In genomic region chr10:90222372-90222771, GRCh38 we compare ENCODE assay signal across 14 cellular contexts.
DNase-seq lines count a peak whose midpoint lies in the region; ATAC-seq and TF ChIP-seq lines count a peak whose summit lies in the region.
"Had no signal": no experiment of that assay in that cellular context is flagged by ENCODE, and none has a peak within 500 bp of the region (broad histone marks: within the 10 kb centered on the region; RNA-seq: fewer than 3 reads in every experiment).

No MANE protein-coding gene starts in this region.

- H3K27me3 ChIP-seq in trophoblast cell (ENCODE audit: insufficient read depth, low read length) = no peaks in the 10 kb centered on the region
- no peaks in the 10 kb centered on the region for H3K27me3 ChIP-seq in gastrocnemius medialis

- no peak overlapping the region for H3K18ac ChIP-seq in trophoblast cell (ENCODE audit: low read length)

- DNase-seq in H4 (ENCODE audit: low spot score) (peak; percentile 58), SK-N-DZ (ENCODE audit: low spot score) (peak; percentile 86), fibroblast of mammary gland (ENCODE audit: low read depth) (peak; percentile 92), trophoblast cell (peak; percentile 59 to 92), gastrocnemius medialis (no peak), KG1 (lab: John Stamatoyannopoulos, UW) (no peak), GM19240 (ENCODE audit: insufficient read length, low spot score) (no peak)
- DNase-seq: activated CD4-positive, CD25-positive, alpha-beta regulatory T cell; activated T-cell treated with anti-CD3 and anti-CD28 coated beads, Interleukin-2, amount 50 U/mL, for 48 hours; CD4-positive, alpha-beta T cell; kidney; NCI-H1417; NCI-H526 treated with DMSO at 0.1 percent for 48 hours had no signal

- no peak overlapping the region for H3K9ac ChIP-seq in trophoblast cell (ENCODE audit: low read length)

- H3K9me3 ChIP-seq in trophoblast cell (ENCODE audit: insufficient read depth, low read depth, low read length) (no peaks in the 10 kb centered on the region), gastrocnemius medialis (no peaks in the 10 kb centered on the region)

- TF ChIP-seq POLR2A in gastrocnemius medialis (IDR thresholded peaks at IDR 0.05) = no peak

- peaks cover 2% of the 10 kb centered on the region for H3K79me2 ChIP-seq in trophoblast cell (ENCODE audit: control insufficient read depth, insufficient read depth, low read length, poor library complexity)

- H3K27ac ChIP-seq in trophoblast cell (ENCODE audit: low read depth, low read length) (peak overlapping the region; percentile 52), gastrocnemius medialis (no peak overlapping the region)

- no peak overlapping the region for H4K12ac ChIP-seq in trophoblast cell (ENCODE audit: low read depth, low read length)

- no CpG with 5 or more reads among the region's 4 CpGs for WGBS in trophoblast cell (ENCODE audit: extremely low coverage, insufficient coverage, insufficient read length)

- H3K4me3 ChIP-seq in fibroblast of mammary gland (ENCODE audit: control insufficient read depth, low read depth, low read length) = no peak overlapping the region
- H3K4me3 ChIP-seq in trophoblast cell (ENCODE audit: low read depth, low read length) = no peak overlapping the region
- H3K4me3 ChIP-seq in gastrocnemius medialis = no peak overlapping the region

- in situ Hi-C loops in gastrocnemius medialis (cut with MboI; ENCODE audit: low sequenced_read_pairs in 4 of 4) = no loop called here

- no peak overlapping the region for H4K8ac ChIP-seq in trophoblast cell (ENCODE audit: low read depth, low read length)

- H2AK5ac ChIP-seq in trophoblast cell (ENCODE audit: low read length) = no peak overlapping the region

- no peak overlapping the region for H3K4me2 ChIP-seq in trophoblast cell (ENCODE audit: low read length)

- H3K4ac ChIP-seq in trophoblast cell (ENCODE audit: low read depth, low read length) = no peak overlapping the region

- H3K23ac ChIP-seq in trophoblast cell (ENCODE audit: low read length) = no peak overlapping the region

- no peak overlapping the region for H2BK12ac ChIP-seq in trophoblast cell (ENCODE audit: low read length)

- peaks cover 4 to 7% of the 10 kb centered on the region in 2 experiments for H3K4me1 ChIP-seq in trophoblast cell (ENCODE audit: control insufficient read depth in 1 of 2, insufficient read depth in 2 of 2, low read length in 2 of 2)
- H3K4me1 ChIP-seq in gastrocnemius medialis = no peaks in the 10 kb centered on the region

- H2BK120ac ChIP-seq in trophoblast cell (ENCODE audit: insufficient read depth, low read length, poor library complexity) = no peak overlapping the region

- no peak overlapping the region for H4K91ac ChIP-seq in trophoblast cell (ENCODE audit: low read depth, low read length)

- intact Hi-C loops in gastrocnemius medialis (cut with DNase I; ENCODE audit: low total_unique reads) = no loop called here

- no peak overlapping the region for H2BK5ac ChIP-seq in trophoblast cell (ENCODE audit: low read depth, low read length, poor library complexity)

- H3K79me1 ChIP-seq in trophoblast cell (ENCODE audit: low read length) = peaks cover 23% of the 10 kb centered on the region

- ATAC-seq in gastrocnemius medialis (no peak), GM19452 (IDR thresholded peaks at IDR 0.05; ENCODE audit: unreplicated experiment) (no peak)

- H3K36me3 ChIP-seq in trophoblast cell (ENCODE audit: control insufficient read depth in 1 of 2, insufficient read depth in 2 of 2, low read length in 2 of 2) = no peaks in the 10 kb centered on the region
- no peaks in the 10 kb centered on the region for H3K36me3 ChIP-seq in gastrocnemius medialis

- H3K14ac ChIP-seq in trophoblast cell (ENCODE audit: low read length) = no peak overlapping the region

- TF ChIP-seq CTCF in fibroblast of mammary gland (conservative IDR thresholded peaks at IDR 0.05; ENCODE audit: control insufficient read depth, insufficient read depth, low read depth, low read length) (no peak), gastrocnemius medialis (IDR thresholded peaks at IDR 0.05 in 4 of 5, conservative IDR thresholded peaks at IDR 0.05 in 1 of 5) (no peak)

- H2AFZ ChIP-seq in trophoblast cell (ENCODE audit: insufficient read depth, low read length, poor library complexity) = no peak overlapping the region

Comparison
In these comparisons a context has a peak if more than half of its experiments do, and no peak if none do; other contexts are left out.
1. DNase-seq: peak in H4 (single experiment), SK-N-DZ (single experiment), fibroblast of mammary gland (single experiment) and trophoblast cell (2 of 2); none in gastrocnemius medialis (0 of 2), KG1 (single experiment) and GM19240 (single experiment).